Comparison of ENCODE assay signal across 1 cellular context in genomic region chr5:58072202-58072791, GRCh38.
TF ChIP-seq lines count a peak whose summit lies in the region.

No MANE protein-coding gene starts in this region.

TF ChIP-seq in SK-N-SH treated with all-trans-retinoic acid at 6 μM for 48 hours, 23 proteins besides CTCF, POLR2A, EP300 and RAD21 (continued from another document):
- TF ChIP-seq TSHZ2 (CRISPR knock-in tag; IDR thresholded peaks at IDR 0.05) (no peak), CREB5 (CRISPR knock-in tag; IDR thresholded peaks at IDR 0.05; ENCODE audit: low read depth) (no peak), PPARA (CRISPR knock-in tag; IDR thresholded peaks at IDR 0.05; ENCODE audit: borderline replicate concordance) (no peak), SNAI2 (CRISPR knock-in tag; IDR thresholded peaks at IDR 0.05) (no peak), ZNF70 (CRISPR knock-in tag; IDR thresholded peaks at IDR 0.05) (no peak)
